ENCODE assay signal across 1 cellular context in the genomic region with DNA sequence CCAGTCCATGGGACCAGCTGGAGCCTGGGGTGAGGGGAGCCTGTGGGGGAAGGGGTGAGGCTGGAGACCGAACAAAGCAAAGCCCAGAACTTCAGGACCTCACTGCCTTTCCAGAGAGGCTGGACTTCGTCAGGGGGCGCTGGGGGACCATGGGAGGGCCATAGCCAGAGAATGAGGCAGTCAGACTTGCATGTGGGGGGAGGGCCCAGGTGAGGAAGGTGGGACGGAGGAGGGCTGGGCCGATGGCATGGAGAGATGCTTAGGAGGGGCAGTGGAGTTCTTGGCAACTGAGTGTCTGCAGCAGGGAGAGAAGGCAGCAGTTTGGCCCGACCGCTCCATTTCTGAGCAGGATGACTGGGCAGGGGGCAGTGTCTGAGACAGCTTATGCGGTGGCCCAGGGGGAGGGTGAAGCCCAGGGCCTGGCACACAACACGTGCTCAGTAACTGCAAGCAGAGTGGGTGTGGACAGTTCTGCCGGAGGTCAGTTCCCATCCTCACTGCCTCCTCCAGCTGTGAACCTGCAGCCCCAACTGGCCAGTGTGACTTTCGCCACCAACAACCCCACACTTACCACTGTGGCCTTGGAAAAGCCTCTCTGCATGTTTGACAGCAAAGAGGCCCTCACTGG.
TF ChIP-seq lines count a peak whose summit lies in the region.

No MANE protein-coding gene starts in this region.

TF ChIP-seq in IMR-90, 13 proteins besides CTCF, POLR2A, EP300 and RAD21:
- TF ChIP-seq MAFK (IDR thresholded peaks at IDR 0.05; ENCODE audit: low read depth, low read length): no peak
- TF ChIP-seq, protein P1, sequence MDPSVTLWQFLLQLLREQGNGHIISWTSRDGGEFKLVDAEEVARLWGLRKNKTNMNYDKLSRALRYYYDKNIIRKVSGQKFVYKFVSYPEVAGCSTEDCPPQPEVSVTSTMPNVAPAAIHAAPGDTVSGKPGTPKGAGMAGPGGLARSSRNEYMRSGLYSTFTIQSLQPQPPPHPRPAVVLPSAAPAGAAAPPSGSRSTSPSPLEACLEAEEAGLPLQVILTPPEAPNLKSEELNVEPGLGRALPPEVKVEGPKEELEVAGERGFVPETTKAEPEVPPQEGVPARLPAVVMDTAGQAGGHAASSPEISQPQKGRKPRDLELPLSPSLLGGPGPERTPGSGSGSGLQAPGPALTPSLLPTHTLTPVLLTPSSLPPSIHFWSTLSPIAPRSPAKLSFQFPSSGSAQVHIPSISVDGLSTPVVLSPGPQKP (IDR thresholded peaks at IDR 0.05; ENCODE audit: borderline replicate concordance, low read depth, low read length): no peak
- TF ChIP-seq BHLHE40 (IDR thresholded peaks at IDR 0.05; ENCODE audit: low read depth, low read length): no peak
- TF ChIP-seq MAZ (IDR thresholded peaks at IDR 0.05; ENCODE audit: borderline replicate concordance, low read depth, low read length): no peak
- no peak for TF ChIP-seq NFE2L2 (IDR thresholded peaks at IDR 0.05; ENCODE audit: low read depth, low read length)
- no peak for TF ChIP-seq RFX5 (IDR thresholded peaks at IDR 0.05; ENCODE audit: low read depth, low read length)
- no peak for TF ChIP-seq MXI1 (IDR thresholded peaks at IDR 0.05; ENCODE audit: borderline replicate concordance, low read depth, low read length)
- no peak for TF ChIP-seq CEBPB (IDR thresholded peaks at IDR 0.05; ENCODE audit: low read depth, low read length)
- no peak for TF ChIP-seq FOS (IDR thresholded peaks at IDR 0.05; ENCODE audit: low read depth, low read length)
- TF ChIP-seq RCOR1 (IDR thresholded peaks at IDR 0.05; ENCODE audit: insufficient replicate concordance, low read length): no peak
- no peak for TF ChIP-seq SMC3 (IDR thresholded peaks at IDR 0.05; ENCODE audit: low read depth, low read length)
- TF ChIP-seq, protein P2, sequence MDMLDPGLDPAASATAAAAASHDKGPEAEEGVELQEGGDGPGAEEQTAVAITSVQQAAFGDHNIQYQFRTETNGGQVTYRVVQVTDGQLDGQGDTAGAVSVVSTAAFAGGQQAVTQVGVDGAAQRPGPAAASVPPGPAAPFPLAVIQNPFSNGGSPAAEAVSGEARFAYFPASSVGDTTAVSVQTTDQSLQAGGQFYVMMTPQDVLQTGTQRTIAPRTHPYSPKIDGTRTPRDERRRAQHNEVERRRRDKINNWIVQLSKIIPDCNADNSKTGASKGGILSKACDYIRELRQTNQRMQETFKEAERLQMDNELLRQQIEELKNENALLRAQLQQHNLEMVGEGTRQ (IDR thresholded peaks at IDR 0.05; ENCODE audit: low read depth, low read length): no peak
- TF ChIP-seq CHD1 (IDR thresholded peaks at IDR 0.05; ENCODE audit: low read depth, low read length): no peak
